ENCODE assay signal across 3 cellular contexts in genomic region chr9:81014945-81015344, GRCh38.
DNase-seq lines count a peak whose midpoint lies in the region; ATAC-seq and TF ChIP-seq lines count a peak whose summit lies in the region.
"Not testable (repeated sequence)": the region's sequence is repeated elsewhere in the genome, so short reads cannot be mapped to it uniquely, and the experiment has no call there.

No MANE protein-coding gene starts in this region.

- H3K9me2 ChIP-seq in GM23338 (ENCODE audit: insufficient read depth) = not testable (repeated sequence)

- H3K9ac ChIP-seq in endodermal cell (ENCODE audit: extremely low read depth, low read length, poor library complexity, severe bottlenecking); mesendoderm (ENCODE audit: low read length): not testable (repeated sequence)

- not testable (repeated sequence) for H3K36me3 ChIP-seq in GM23338 (ENCODE audit: insufficient read depth); endodermal cell (ENCODE audit: control insufficient read depth, insufficient read depth, low read length); mesendoderm (ENCODE audit: control insufficient read depth, insufficient read depth, low read length)

- not testable (repeated sequence) for H3K27me3 ChIP-seq in GM23338 (ENCODE audit: insufficient read depth); endodermal cell (ENCODE audit: control insufficient read depth, insufficient read depth, low read length, poor library complexity, severe bottlenecking); mesendoderm (ENCODE audit: insufficient read depth, low read length, poor library complexity)

- not testable (repeated sequence) for H3K79me1 ChIP-seq in mesendoderm (ENCODE audit: low read length)

- peak overlapping the region; percentile 98 for H2BK5ac ChIP-seq in mesendoderm (ENCODE audit: low read length)

- not testable (repeated sequence) for H3K9me3 Mint-ChIP-seq in GM23338, endodermal cell

- not testable (repeated sequence) for H3K27me3 Mint-ChIP-seq in GM23338 (ENCODE audit: insufficient read depth, low read depth, poor library complexity); endodermal cell (ENCODE audit: insufficient read depth)

- H3K23ac ChIP-seq in mesendoderm (ENCODE audit: low read length) = not testable (repeated sequence)

- not testable (repeated sequence) for H3K27ac ChIP-seq in GM23338 (ENCODE audit: low read depth); endodermal cell (ENCODE audit: low read depth, low read length)
- peak overlapping the region; percentile 73 for H3K27ac ChIP-seq in mesendoderm (ENCODE audit: low read depth, low read length)

- not testable (repeated sequence) for H3K36me3 Mint-ChIP-seq in GM23338 (ENCODE audit: low read depth)
- H3K36me3 Mint-ChIP-seq in endodermal cell (ENCODE audit: low read depth) = peaks cover 23% of the 10 kb centered on the region

- not testable (repeated sequence) for H3K79me2 ChIP-seq in GM23338 (replicated peaks; ENCODE audit: insufficient read depth); mesendoderm (ENCODE audit: control insufficient read depth, insufficient read depth, low read length)

- H3F3A ChIP-seq in GM23338 (replicated peaks; ENCODE audit: low read depth) = not testable (repeated sequence)

- peak overlapping the region; percentile 67; the same call in 1 of the 2 replicates for H2AFZ ChIP-seq in GM23338

- not testable (repeated sequence) for H4K8ac ChIP-seq in mesendoderm (ENCODE audit: low read depth, low read length)

- not testable (repeated sequence) for DNase-seq in GM23338 (ENCODE audit: low spot score)
- DNase-seq in endodermal cell (peak; percentile 71), mesendoderm (peak; percentile 77)

- 56 to 60% methylated on average over 1 to 5 of the region's 6 CpGs for WGBS in endodermal cell (ENCODE audit: insufficient coverage in 1 of 2, insufficient read length in 1 of 2), 2 experiments
- WGBS in mesendoderm (ENCODE audit: extremely low coverage, insufficient coverage, low lambda C conversion rate) = no CpG with 5 or more reads among the region's 6 CpGs

- H3K4me2 ChIP-seq in GM23338; mesendoderm (ENCODE audit: low read length): not testable (repeated sequence)

- H3K4me3 ChIP-seq in GM23338; endodermal cell (ENCODE audit: low read length); mesendoderm (ENCODE audit: low read length): not testable (repeated sequence)

- peak overlapping the region; percentile 23 for H2BK120ac ChIP-seq in mesendoderm (ENCODE audit: low read depth, low read length)

- not testable (repeated sequence) for H2BK15ac ChIP-seq in mesendoderm (replicated peaks; ENCODE audit: low read depth)

- not testable (repeated sequence) for ATAC-seq in GM23338

- H3K18ac ChIP-seq in mesendoderm (ENCODE audit: low read length) = not testable (repeated sequence)

- H3K9me3 ChIP-seq in endodermal cell (ENCODE audit: control insufficient read depth, low read length) = not testable (repeated sequence)

- not testable (repeated sequence) for H3K4ac ChIP-seq in mesendoderm (ENCODE audit: low read depth, low read length)

- not testable (repeated sequence) for TF ChIP-seq CTCF in GM23338 (conservative IDR thresholded peaks at IDR 0.05; ENCODE audit: low read depth in 2 of 2); endodermal cell (conservative IDR thresholded peaks at IDR 0.05)

- not testable (repeated sequence) for H3K4me1 ChIP-seq in GM23338 (ENCODE audit: insufficient read depth); endodermal cell (ENCODE audit: control insufficient read depth, insufficient read depth, low read length); mesendoderm (ENCODE audit: control insufficient read depth, low read depth, low read length)

- H2AK5ac ChIP-seq in mesendoderm (ENCODE audit: low read length) = not testable (repeated sequence)

- not testable (repeated sequence) for H3K4me3 Mint-ChIP-seq in GM23338
- H3K4me3 Mint-ChIP-seq in endodermal cell = peak overlapping the region; percentile 70

- peak overlapping the region; percentile 78 for H3K56ac ChIP-seq in mesendoderm (ENCODE audit: low read length)

- H4K5ac ChIP-seq in mesendoderm (ENCODE audit: low read length) = not testable (repeated sequence)

- not testable (repeated sequence) for H4K20me1 ChIP-seq in GM23338 (replicated peaks; ENCODE audit: insufficient read depth)

- H3K4me1 Mint-ChIP-seq in GM23338 = not testable (repeated sequence)
- H3K4me1 Mint-ChIP-seq in endodermal cell = peaks cover 72% of the 10 kb centered on the region

- H3K27ac Mint-ChIP-seq in GM23338 = not testable (repeated sequence)
- peak overlapping the region; percentile 94 for H3K27ac Mint-ChIP-seq in endodermal cell
